In the genomic region with DNA sequence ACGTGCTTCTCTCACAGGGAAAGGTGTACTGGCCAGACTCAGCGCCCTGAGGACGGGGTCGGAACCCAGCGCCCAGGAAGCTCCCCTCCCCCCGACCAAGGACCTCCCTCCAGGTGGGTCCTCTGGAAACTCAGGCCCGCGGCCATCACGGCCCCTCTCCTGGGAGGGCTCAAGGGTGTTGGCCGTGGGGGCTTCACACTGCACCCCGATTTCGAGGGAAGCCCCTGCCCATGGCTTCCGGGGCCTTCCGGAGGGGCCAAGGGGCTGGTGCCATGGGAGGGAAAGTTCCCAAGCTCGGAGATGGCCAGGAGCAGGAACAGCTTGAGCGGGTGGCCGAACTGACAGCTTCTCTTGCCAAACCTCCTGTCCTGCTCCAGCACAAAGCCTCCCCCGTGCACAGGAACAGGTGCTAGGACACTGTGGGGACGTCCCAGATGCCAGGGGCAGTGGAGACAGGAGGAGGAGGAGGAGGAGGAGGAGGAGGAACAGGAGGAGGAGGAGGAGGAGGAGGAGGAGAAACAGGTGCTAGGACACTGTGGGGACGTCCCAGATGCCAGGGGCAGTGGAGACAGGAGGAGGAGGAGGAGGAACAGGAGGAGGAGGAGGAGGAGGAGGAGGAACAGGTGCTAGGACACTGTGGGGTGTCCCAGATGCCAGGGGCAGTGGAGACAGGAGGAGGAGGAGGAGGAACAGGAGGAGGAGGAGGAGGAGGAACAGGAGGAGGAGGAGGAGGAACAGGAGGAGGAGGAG, we compare ENCODE assay signal across 23 cellular contexts. TPM values are rescaled to one million over a fixed set of nuclear protein-coding genes. Genes with fewer than 3 reads are reported as not detected.
DNase-seq lines count a peak whose midpoint lies in the region; ATAC-seq and TF ChIP-seq lines count a peak whose summit lies in the region.
"Had no signal": no experiment of that assay in that cellular context is flagged by ENCODE, and none has a peak within 500 bp of the region (broad histone marks: within the 10 kb centered on the region; RNA-seq: fewer than 3 reads in every experiment).

No MANE protein-coding gene starts in this region.

- H3K27ac ChIP-seq in psoas muscle (peak overlapping the region; percentile 84), GM23248 (no peak overlapping the region)
- H3K27ac ChIP-seq: cardiac muscle cell, dorsolateral prefrontal cortex had no signal

- H3K9me2 ChIP-seq in GM23248 (ENCODE audit: insufficient read depth): no peaks in the 10 kb centered on the region

- no peaks in the 10 kb centered on the region for H3K9me3 ChIP-seq in psoas muscle
- no peaks in the 10 kb centered on the region for H3K9me3 ChIP-seq in GM23248 (ENCODE audit: low read depth)

- 35 to 58% (median 53%) methylated on average over 18 to 20 of the region's 20 CpGs for WGBS in psoas muscle, 3 donors
- WGBS in GM23248 (ENCODE audit: low coverage in 1 of 2, low lambda C conversion rate in 2 of 2, missing lambda C conversion rate in 2 of 2), 2 experiments: 72 to 76% methylated on average over 15 to 18 of the region's 20 CpGs

- no peaks in the 10 kb centered on the region for H3F3A ChIP-seq in GM23248 (ENCODE audit: insufficient read depth)

- H2AFZ ChIP-seq in GM23248: no peak overlapping the region

- intact Hi-C loops in psoas muscle (cut with DNase I): no loop called here

- in situ Hi-C loops in GM23248 (cut with MboI): no loop called here

- H3K4me2 ChIP-seq in GM23248 (ENCODE audit: unreplicated experiment): no peak overlapping the region

- H3K9ac ChIP-seq in GM23248: no peak overlapping the region

- no peak for TF ChIP-seq CTCF in psoas muscle (IDR thresholded peaks at IDR 0.05)

- no peaks in the 10 kb centered on the region for H3K27me3 ChIP-seq in psoas muscle (ENCODE audit: insufficient read depth in 3 of 3, low read length in 2 of 3)
- H3K27me3 ChIP-seq in GM23248 (replicated peaks; ENCODE audit: insufficient read depth): no peaks in the 10 kb centered on the region
- H3K27me3 ChIP-seq: cardiac muscle cell, dorsolateral prefrontal cortex had no signal

- H4K20me1 ChIP-seq in GM23248 (ENCODE audit: insufficient read depth): no peaks in the 10 kb centered on the region

- H3K4me1 ChIP-seq in psoas muscle (peaks cover 16% of the 10 kb centered on the region), GM23248 (ENCODE audit: insufficient read depth) (0 out of 2 replicates have a peak, but pooled peaks cover 3% of the 10 kb centered on the region)

- peak overlapping the region; percentile 35 for H3K4me3 ChIP-seq in psoas muscle
- H3K4me3 ChIP-seq in GM23248: no peak overlapping the region
- H3K4me3 ChIP-seq: cardiac muscle cell, dorsolateral prefrontal cortex had no signal

- DNase-seq in 8988T: peak; percentile 39
- DNase-seq in LHCN-M2 (ENCODE audit: low read depth): peak; percentile 31
- peak; percentile 60 to 85 for DNase-seq in psoas muscle
- DNase-seq in dedifferentiated amniotic fluid mesenchymal stem cell (ENCODE audit: extremely low spot score): no peak
- DNase-seq in GM23248: no peak
- no peak for DNase-seq in activated CD8-positive, alpha-beta memory T cell treated with anti-CD3 and anti-CD28 coated beads, Interleukin-2, amount 50 U/mL, for 4 hours
- DNase-seq in inferior parietal cortex (ENCODE audit: extremely low spot score): no peak
- DNase-seq: activated CD4-positive, alpha-beta T cell treated with anti-CD3 and anti-CD28 coated beads for 1 hour; activated naive CD4-positive, alpha-beta T cell; activated T-cell treated with anti-CD3 and anti-CD28 coated beads, Interleukin-2, amount 50 U/mL, for 24 hours; amniotic stem cell; CD4-positive, CD25-positive, alpha-beta regulatory T cell; dorsolateral prefrontal cortex; EL; IMR-90; naive B cell; NCI-H1694 treated with DMSO at 0.1 percent for 48 hours; NCI-H774; SHP77 treated with DMSO at 0.1 percent for 48 hours; stimulated activated CD4-positive, alpha-beta T cell treated with anti-CD3 and anti-CD28 coated beads, Interleukin-15, amount 100 ng/mL, for 24 hours; SW 1271 had no signal

- H3K36me3 ChIP-seq in psoas muscle (ENCODE audit: insufficient read depth in 1 of 2, low read depth in 1 of 2) (no peaks in the 10 kb centered on the region), GM23248 (ENCODE audit: low read depth) (no peaks in the 10 kb centered on the region)
- H3K36me3 ChIP-seq: cardiac muscle cell had no signal

- ATAC-seq in esophagus mucosa (peak; percentile 10), psoas muscle (peak; percentile 60 to 76 (median 73))

- peaks cover 77% of the 10 kb centered on the region for H3K79me2 ChIP-seq in GM23248 (ENCODE audit: insufficient read depth)

RNA-seq across cellular contexts. Expression of gene SBNO2, which starts 10.0 kb away (rescaled TPM):
- total RNA-seq in LHCN-M2 (2014; rRNA removed): 33.3 and 33.9 TPM in 2 replicates
- polyA plus RNA-seq in LHCN-M2 (2012): 18.0 TPM
- total RNA-seq in esophagus mucosa: 67.5 TPM
- total RNA-seq in psoas muscle: 100 to 1,000 TPM in 1 of 4 donors, 10 to 100 TPM in 3; 20.9 to 138 (median 76.9) TPM
- polyA plus RNA-seq in psoas muscle: 10 to 100 TPM; 18.5 to 47.2 (median 20.2) TPM
- total RNA-seq in GM23248 (2014; rRNA removed; shearing (Covaris generic)): 64.5 and 70.4 TPM in 2 replicates
- polyA plus RNA-seq in GM23248 (2016; fragmentation: Nextera tagmentation; extraction: Ambion mirVana): 7.5 and 11.9 TPM in 2 replicates

RNA-seq across cellular contexts. Expression of gene STK11, which starts 41.5 kb away (rescaled TPM):
- 70.6 and 75.7 TPM in 2 replicates for total RNA-seq in LHCN-M2 (2014; rRNA removed)
- polyA plus RNA-seq in LHCN-M2 (2012): 36.6 TPM
- total RNA-seq in esophagus mucosa: 35.0 TPM
- 10 to 100 TPM; 83.5 to 95.0 (median 88.3) TPM for total RNA-seq in psoas muscle
- polyA plus RNA-seq in psoas muscle: 100 to 1,000 TPM in 1 of 3 donors, 10 to 100 TPM in 2; 64.9 to 133 (median 83.4) TPM
- total RNA-seq in GM23248 (2014; rRNA removed; shearing (Covaris generic)): 64.1 and 66.5 TPM in 2 replicates
- 4.3 and 4.6 TPM in 2 replicates for polyA plus RNA-seq in GM23248 (2016; fragmentation: Nextera tagmentation; extraction: Ambion mirVana)

Comparison
In these comparisons a context has a peak if more than half of its experiments do, and no peak if none do; other contexts are left out.
1. DNase-seq: peak in 8988T (single experiment), LHCN-M2 (single experiment) and psoas muscle (2 of 2); none in dedifferentiated amniotic fluid mesenchymal stem cell (single experiment), GM23248 (single experiment), activated CD8-positive, alpha-beta memory T cell treated with anti-CD3 and anti-CD28 coated beads, Interleukin-2, amount 50 U/mL, for 4 hours (single experiment) and inferior parietal cortex (single experiment).